Comparison of ENCODE assay signal across 16 cellular contexts in the genomic region with DNA sequence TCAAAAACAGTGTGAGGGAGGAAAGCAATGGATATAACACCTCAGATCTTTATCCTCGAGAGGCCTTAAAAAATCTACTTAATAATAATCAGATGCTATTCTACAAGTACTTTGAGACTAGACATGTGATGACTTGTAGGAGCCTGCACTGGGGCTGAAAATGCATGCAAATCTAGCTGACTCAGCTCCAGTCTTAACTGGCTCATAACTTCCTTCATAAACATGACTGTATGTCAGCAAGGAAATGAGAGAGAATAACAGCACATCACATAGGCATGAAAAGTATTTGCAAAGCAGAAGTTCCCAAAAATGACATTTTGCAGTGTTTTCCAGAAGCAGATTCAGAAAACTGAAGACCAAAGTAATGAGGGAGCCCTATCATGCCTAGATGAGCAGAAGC.
DNase-seq lines count a peak whose midpoint lies in the region; ATAC-seq and TF ChIP-seq lines count a peak whose summit lies in the region.
"Had no signal": no experiment of that assay in that cellular context is flagged by ENCODE, and none has a peak within 500 bp of the region (broad histone marks: within the 10 kb centered on the region; RNA-seq: fewer than 3 reads in every experiment).

No MANE protein-coding gene starts in this region.

- H3K4me3 ChIP-seq in AG04449 (ENCODE audit: low read depth, low read length) = no peak overlapping the region
- H3K4me3 ChIP-seq: colonic mucosa, tibial nerve had no signal

- no peak for ATAC-seq in HG02938 (IDR thresholded peaks at IDR 0.05; ENCODE audit: unreplicated experiment)
- ATAC-seq: left colon had no signal

- CTCF ChIA-PET in AG04449 (lab: Yijun Ruan, JAX) = no interaction called here

- DNase-seq in AG04449 (ENCODE audit: low read depth, low spot score) = peak; percentile 83
- DNase-seq in HPDE6-E6E7 (ENCODE audit: extremely low spot score) = peak; percentile 11
- DNase-seq in astrocyte of the hippocampus (ENCODE audit: low read depth, low spot score) = peak; percentile 62
- DNase-seq in hepatic stellate cell (ENCODE audit: low spot score) = peak; percentile 55
- no peak for DNase-seq in SKM-1 treated with dmso at 0.1 percent for 144 hours (lab: John Stamatoyannopoulos, UW; ENCODE audit: unreplicated experiment)
- no peak for DNase-seq in GM19240 (ENCODE audit: insufficient read length, low spot score)
- DNase-seq in NCI-H1436 treated with DMSO at 0.1 percent for 48 hours (lab: John Stamatoyannopoulos, UW) = no peak
- DNase-seq: activated naive CD8-positive, alpha-beta T cell treated with anti-CD3 and anti-CD28 coated beads for 36 hours; colonic mucosa; DND-41; left colon; NCI-H1694; nephron progenitor cell; small intestine had no signal

- TF ChIP-seq CTCF in AG04449 (IDR thresholded peaks at IDR 0.05; ENCODE audit: insufficient read depth, low read length, missing control alignments) = no peak

- POLR2A ChIA-PET in AG04449 (lab: Yijun Ruan, JAX) = no interaction called here

Comparison
In these comparisons a context has a peak if more than half of its experiments do, and no peak if none do; other contexts are left out.
1. DNase-seq: peak in AG04449 (single experiment), HPDE6-E6E7 (single experiment), astrocyte of the hippocampus (single experiment) and hepatic stellate cell (single experiment); none in SKM-1 treated with dmso at 0.1 percent for 144 hours (single experiment), GM19240 (single experiment) and NCI-H1436 treated with DMSO at 0.1 percent for 48 hours (single experiment).